Comparison of ENCODE assay signal across 10 cellular contexts in the genomic region with DNA sequence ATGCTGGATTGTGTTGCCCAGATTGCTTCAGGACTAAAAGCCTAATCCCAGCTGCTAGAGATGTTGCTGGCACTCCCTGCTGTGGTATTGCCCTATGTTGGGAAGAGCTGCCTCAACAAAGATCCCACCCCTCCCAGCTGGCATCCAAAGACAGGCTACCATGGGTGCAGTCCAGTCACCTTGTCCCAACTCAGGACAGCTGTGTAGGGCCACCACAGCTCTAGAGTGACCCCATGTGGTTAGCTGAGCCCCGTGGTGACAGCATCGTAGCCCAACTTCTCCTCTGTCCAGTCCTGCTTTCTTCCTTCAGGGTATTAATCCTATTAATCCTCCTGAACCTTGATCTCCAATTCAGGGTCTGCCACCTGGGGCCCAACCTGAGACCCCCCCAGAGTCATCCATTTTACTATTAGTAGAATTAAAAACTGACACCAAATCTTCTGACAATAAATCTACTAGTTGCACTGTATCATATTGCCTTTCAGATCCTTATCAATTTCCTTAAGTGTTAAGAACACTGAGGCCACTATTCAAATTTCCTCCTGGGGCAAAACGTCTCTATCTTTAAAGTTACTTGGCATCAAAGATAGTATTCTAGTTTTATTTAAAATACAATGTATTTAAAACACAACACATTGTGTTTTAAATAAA.
A peak's percentile ranks its signal among the peaks of the same experiment; 100 is the strongest.
DNase-seq lines count a peak whose midpoint lies in the region; ATAC-seq, FAIRE-seq and TF ChIP-seq lines count a peak whose summit lies in the region.
"Had no signal": no experiment of that assay in that cellular context is flagged by ENCODE, and none has a peak within 500 bp of the region (broad histone marks: within the 10 kb centered on the region; RNA-seq: fewer than 3 reads in every experiment).

No MANE protein-coding gene starts in this region.

- H3K27me3 ChIP-seq in RWPE2 (ENCODE audit: insufficient read depth, poor library complexity, severe bottlenecking): no peaks in the 10 kb centered on the region

- no peaks in the 10 kb centered on the region for H3K36me3 Mint-ChIP-seq in T-helper 2 cell treated with Interferon-gamma antibody and Interleukin-4, amounts not matched to agents 5 μg/mL and 100 μg/mL, for 36 hours (ENCODE audit: low read depth)

- H3K27me3 Mint-ChIP-seq in T-helper 2 cell treated with Interferon-gamma antibody and Interleukin-4, amounts not matched to agents 5 μg/mL and 100 μg/mL, for 36 hours (ENCODE audit: low read depth): peaks cover 16% of the 10 kb centered on the region

- H3K9me3 ChIP-seq in RWPE2 (ENCODE audit: severe bottlenecking): no peaks in the 10 kb centered on the region

- peaks cover 3% of the 10 kb centered on the region for H3K4me1 Mint-ChIP-seq in T-helper 2 cell treated with Interferon-gamma antibody and Interleukin-4, amounts not matched to agents 5 μg/mL and 100 μg/mL, for 36 hours (ENCODE audit: low read depth)

- no peaks in the 10 kb centered on the region for H3K4me1 ChIP-seq in RWPE2 (ENCODE audit: insufficient read depth, poor library complexity, severe bottlenecking)

- no peak overlapping the region for H3K27ac Mint-ChIP-seq in T-helper 2 cell treated with Interferon-gamma antibody and Interleukin-4, amounts not matched to agents 5 μg/mL and 100 μg/mL, for 36 hours

- peak; percentile 76 for TF ChIP-seq CTCF in RWPE2 (IDR thresholded peaks at IDR 0.05; ENCODE audit: poor library complexity, severe bottlenecking)

- intact Hi-C loops in left ventricle myocardium superior (cut with micrococcal nuclease): no loop called here

- DNase-seq in ACHN: peak; percentile 27
- no peak for DNase-seq in GM12891 (ENCODE audit: insufficient read length, low spot score)
- DNase-seq in RWPE2 (ENCODE audit: low spot score): no peak
- no peak for DNase-seq in left ventricle myocardium superior
- no peak for DNase-seq in T-helper 2 cell treated with Interferon-gamma antibody and Interleukin-4, amounts not matched to agents 5 μg/mL and 100 μg/mL, for 36 hours (ENCODE audit: low spot score)
- DNase-seq in NCI-H128 (lab: John Stamatoyannopoulos, UW; ENCODE audit: unreplicated experiment): no peak
- no peak for DNase-seq in effector CD4-positive, alpha-beta T cell
- no peak for DNase-seq in stimulated activated naive CD4-positive, alpha-beta T cell (lab: John Stamatoyannopoulos, UW)

- FAIRE-seq in GM12891 (lab: Jason Lieb, UNC): peak; percentile 52
- FAIRE-seq: GM18507 had no signal

- in situ Hi-C loops in ACHN (cut with HindIII; ENCODE audit: low pct_ligation_motif_present, low pct_unique_long_range_greater_than_20kb, low sequenced_read_pairs): no loop called here

- no peak overlapping the region for H3K27ac ChIP-seq in RWPE2 (ENCODE audit: poor library complexity, severe bottlenecking)

- H3K36me3 ChIP-seq in RWPE2 (ENCODE audit: low read depth): no peaks in the 10 kb centered on the region

- H3K4me3 ChIP-seq in RWPE2 (ENCODE audit: severe bottlenecking): no peak overlapping the region
- H3K4me3 ChIP-seq: lung had no signal

- H3K4me3 Mint-ChIP-seq in T-helper 2 cell treated with Interferon-gamma antibody and Interleukin-4, amounts not matched to agents 5 μg/mL and 100 μg/mL, for 36 hours: no peak overlapping the region

- no peaks in the 10 kb centered on the region for H3K9me3 Mint-ChIP-seq in T-helper 2 cell treated with Interferon-gamma antibody and Interleukin-4, amounts not matched to agents 5 μg/mL and 100 μg/mL, for 36 hours

- peak; percentile 74 for ATAC-seq in RWPE2 (ENCODE audit: low read depth)
- ATAC-seq in left ventricle myocardium superior: peak; percentile 53

- TF ChIP-seq POLR2A in GM12891 (IDR thresholded peaks at IDR 0.05; ENCODE audit: low read depth, low read length): no peak

TF ChIP-seq in GM12891, 5 proteins besides CTCF, POLR2A, EP300 and RAD21:
- TF ChIP-seq TAF1 (IDR thresholded peaks at IDR 0.05; ENCODE audit: low read depth, low read length) (no peak), PAX5 (IDR thresholded peaks at IDR 0.05; ENCODE audit: insufficient read depth, low read length, severe bottlenecking) (no peak), POLR2AphosphoS5 (IDR thresholded peaks at IDR 0.05; ENCODE audit: low read depth, low read length) (no peak), SPI1 (IDR thresholded peaks at IDR 0.05; ENCODE audit: low read depth, low read length) (no peak), POU2F2 (IDR thresholded peaks at IDR 0.05; ENCODE audit: low read depth, low read length) (no peak)
TF ChIP-seq in GM12891: peak in this region for 0.
